8 cellular contexts compared by ENCODE assay signal in genomic region chr7:128829391-128830166, GRCh38. TPM values are rescaled to one million over a fixed set of nuclear protein-coding genes. Genes with fewer than 3 reads are reported as not detected.
DNase-seq lines count a peak whose midpoint lies in the region; ATAC-seq and TF ChIP-seq lines count a peak whose summit lies in the region.

No MANE protein-coding gene starts in this region.

- H3K4me1 ChIP-seq in ACC112 (ENCODE audit: control insufficient read depth, insufficient read depth, low read length, unreplicated experiment) (peaks cover 35% of the 10 kb centered on the region), HUES48 (ENCODE audit: control insufficient read depth, insufficient read depth, low read length) (peaks cover 42% of the 10 kb centered on the region)

- H3K36me3 ChIP-seq in ACC112 (ENCODE audit: insufficient read depth, low read length) (no peaks in the 10 kb centered on the region), HUES48 (ENCODE audit: control insufficient read depth, insufficient read depth, low read length) (no peaks in the 10 kb centered on the region)

- no peak for ATAC-seq in HG03159 (IDR thresholded peaks at IDR 0.05; ENCODE audit: unreplicated experiment)

- H3K9ac ChIP-seq in HUES48 (ENCODE audit: low read depth, low read length), result no peak overlapping the region

- H3K27ac ChIP-seq in ACC112 (ENCODE audit: low read depth, low read length) (peak overlapping the region; percentile 62), HUES48 (ENCODE audit: low read depth, low read length) (no peak overlapping the region)

- no peaks in the 10 kb centered on the region for H3K9me3 ChIP-seq in HUES48 (ENCODE audit: control insufficient read depth, insufficient read depth, low read length)

- H2AFZ ChIP-seq in ACC112 (ENCODE audit: low read length, unreplicated experiment), result peak overlapping the region; percentile 52

- H3K27me3 ChIP-seq in ACC112 (ENCODE audit: insufficient read depth, low read length), result no peaks in the 10 kb centered on the region
- H3K27me3 ChIP-seq in HUES48 (ENCODE audit: control insufficient read depth, insufficient read depth, low read length), result peaks cover 29% of the 10 kb centered on the region

- no peak for TF ChIP-seq CTCF in cardiac fibroblast (IDR thresholded peaks at IDR 0.05; ENCODE audit: low read depth, low read length)

- H3K79me2 ChIP-seq in ACC112 (ENCODE audit: control insufficient read depth, insufficient read depth, low read length, unreplicated experiment), result peaks cover 39% of the 10 kb centered on the region

- H3K4me3 ChIP-seq in ACC112 (ENCODE audit: low read depth, low read length) (peak overlapping the region; percentile 99), HUES48 (ENCODE audit: low read depth, low read length) (peak overlapping the region; percentile 24), cardiac fibroblast (replicated peaks in 1 of 2; ENCODE audit: low read depth in 2 of 2, low read length in 2 of 2) (peak overlapping the region; percentile 24 to 28)

- DNase-seq in cardiac fibroblast (ENCODE audit: low read depth in 2 of 2), result peak; percentile 39 to 45
- DNase-seq in mesenteric fat pad (ENCODE audit: low spot score), result peak; percentile 80
- no peak for DNase-seq in DMS114 treated with DMSO at 0.1 percent for 48 hours (lab: John Stamatoyannopoulos, UW; ENCODE audit: unreplicated experiment)
- no peak for DNase-seq in activated CD4-positive, alpha-beta T cell treated with anti-CD3 and anti-CD28 coated beads for 1 hour
- DNase-seq in NCI-H1105 (lab: John Stamatoyannopoulos, UW), result no peak

RNA-seq across cellular contexts. Expression of gene FLNC, which starts 0.6 kb away (rescaled TPM):
- total RNA-seq in mesenteric fat pad, result 16.2 TPM

RNA-seq across cellular contexts. Expression of gene ATP6V1F, which starts 33.1 kb away (rescaled TPM):
- 160 TPM for total RNA-seq in mesenteric fat pad

RNA-seq across cellular contexts. Expression of gene CCDC136, which starts 37.8 kb away (rescaled TPM):
- 6.8 TPM for total RNA-seq in mesenteric fat pad

RNA-seq across cellular contexts. Expression of gene OPN1SW, which starts 54.0 kb away (rescaled TPM):
- total RNA-seq in mesenteric fat pad, result not detected

Comparison
In these comparisons a context has a peak if more than half of its experiments do, and no peak if none do; other contexts are left out.
1. H3K4me3 ChIP-seq: peak in every context shown above with its lines; median percentile 99 in ACC112; 26 in cardiac fibroblast; 24 in HUES48.
2. DNase-seq: peak in cardiac fibroblast (2 of 2) and mesenteric fat pad (single experiment); none in DMS114 treated with DMSO at 0.1 percent for 48 hours (single experiment), activated CD4-positive, alpha-beta T cell treated with anti-CD3 and anti-CD28 coated beads for 1 hour (single experiment) and NCI-H1105 (single experiment).